8 cellular contexts compared by ENCODE assay signal in genomic region chr7:519429-519973, GRCh38. TPM values are rescaled to one million over a fixed set of nuclear protein-coding genes. Genes with fewer than 3 reads are reported as not detected.
A peak's percentile ranks its signal among the peaks of the same experiment; 100 is the strongest.
DNase-seq lines count a peak whose midpoint lies in the region; ATAC-seq, FAIRE-seq and TF ChIP-seq lines count a peak whose summit lies in the region.

Gene PDGFA, minus strand, starts transcription at chr7:519846. Its CDS starts 845 bp downstream, at chr7:519001.

- no peaks in the 10 kb centered on the region for H3F3A ChIP-seq in neural cell (ENCODE audit: insufficient read depth, low read length, poor library complexity, severe bottlenecking)

- H3K27ac Mint-ChIP-seq in activated T-cell treated with anti-CD3 and anti-CD28 coated beads, Interleukin-2, amount 50 U/mL, for 72 hours = no peak within 1 kb of the TSS

- H4K20me1 ChIP-seq in neural cell (ENCODE audit: insufficient read depth) = no peaks in the 10 kb centered on the region

- no peaks in the 10 kb centered on the region for H3K9me2 ChIP-seq in neural cell (ENCODE audit: insufficient read depth, low read length)

- H3K4me2 ChIP-seq in neural cell (ENCODE audit: low read length) = peak within 1 kb of the TSS; percentile 68

- TF ChIP-seq RAD21 in neural cell (conservative IDR thresholded peaks at IDR 0.05) = no peak

- no peaks in the 10 kb centered on the region for H3K79me2 ChIP-seq in neural cell (replicated peaks; ENCODE audit: insufficient read depth, low read length)

- H3K36me3 Mint-ChIP-seq in activated T-cell treated with anti-CD3 and anti-CD28 coated beads, Interleukin-2, amount 50 U/mL, for 72 hours (ENCODE audit: insufficient read depth in 2 of 2) = no peaks in the 10 kb centered on the region

- FAIRE-seq in HTR-8/SVneo (lab: Jason Lieb, UNC) = peak; percentile 36

- H3K4me3 Mint-ChIP-seq in activated T-cell treated with anti-CD3 and anti-CD28 coated beads, Interleukin-2, amount 50 U/mL, for 72 hours = peak within 1 kb of the TSS; percentile 85 to 90

- peak; percentile 47 to 50 for ATAC-seq in activated T-cell treated with anti-CD3 and anti-CD28 coated beads, Interleukin-2, amount 50 U/mL, for 72 hours (replicated peaks in 1 of 2)
- ATAC-seq in GM21528 (IDR thresholded peaks at IDR 0.05; ENCODE audit: low FRiP score, unreplicated experiment) (no peak), GM18498 (IDR thresholded peaks at IDR 0.05; ENCODE audit: unreplicated experiment) (no peak)

- no peak within 1 kb of the TSS for H3K27ac ChIP-seq in neural cell (ENCODE audit: low read length)

- peak within 1 kb of the TSS; percentile 63 for H3K9ac ChIP-seq in neural cell (ENCODE audit: low read length)

- H3K36me3 ChIP-seq in neural cell (ENCODE audit: insufficient read depth, low read length) = no peaks in the 10 kb centered on the region

- H2AFZ ChIP-seq in neural cell (ENCODE audit: low read depth, low read length) = no peak within 1 kb of the TSS

- H3K4me3 ChIP-seq in foreskin fibroblast (ENCODE audit: low read depth in 1 of 2, low read length in 2 of 2) = peak within 1 kb of the TSS; percentile 63 to 64
- H3K4me3 ChIP-seq in neural cell (ENCODE audit: low read length) = peak within 1 kb of the TSS; percentile 94

- H3K9me3 Mint-ChIP-seq in activated T-cell treated with anti-CD3 and anti-CD28 coated beads, Interleukin-2, amount 50 U/mL, for 72 hours = no peaks in the 10 kb centered on the region

- H3K27me3 ChIP-seq in neural cell (ENCODE audit: insufficient read depth, low read depth, low read length) = peaks cover 88% of the 10 kb centered on the region

- H3K27me3 Mint-ChIP-seq in activated T-cell treated with anti-CD3 and anti-CD28 coated beads, Interleukin-2, amount 50 U/mL, for 72 hours (ENCODE audit: low read depth) = peaks cover 16% of the 10 kb centered on the region

- H3K9me3 ChIP-seq in neural cell (ENCODE audit: low read length) = no peaks in the 10 kb centered on the region

- DNase-seq in EH (ENCODE audit: low read depth) (peak; percentile 72), HTR-8/SVneo (ENCODE audit: insufficient read length, low spot score) (no peak), foreskin fibroblast (peak; percentile 39 to 71), GM19240 (ENCODE audit: insufficient read length, low spot score) (no peak)
- peak; percentile 41 to 56 for DNase-seq in activated T-cell treated with anti-CD3 and anti-CD28 coated beads, Interleukin-2, amount 50 U/mL, for 72 hours

- no peak for TF ChIP-seq EP300 in neural cell (conservative IDR thresholded peaks at IDR 0.05; ENCODE audit: poor library complexity, severe bottlenecking)

- peaks cover 5% of the 10 kb centered on the region for H3K4me1 Mint-ChIP-seq in activated T-cell treated with anti-CD3 and anti-CD28 coated beads, Interleukin-2, amount 50 U/mL, for 72 hours (ENCODE audit: low read depth)

- TF ChIP-seq CTCF in foreskin fibroblast (IDR thresholded peaks at IDR 0.05; ENCODE audit: low read depth, low read length) = no peak
- no peak for TF ChIP-seq CTCF in neural cell (IDR thresholded peaks at IDR 0.05; ENCODE audit: poor library complexity, severe bottlenecking)

TF ChIP-seq in neural cell, 6 proteins besides CTCF, POLR2A, EP300 and RAD21:
- TF ChIP-seq TAF1 (IDR thresholded peaks at IDR 0.05; ENCODE audit: low read depth) (no peak), POLR2AphosphoS5 (IDR thresholded peaks at IDR 0.05) (no peak), EZH2 (IDR thresholded peaks at IDR 0.05; ENCODE audit: borderline replicate concordance, insufficient read depth, low read length, poor library complexity, severe bottlenecking) (no peak), MXI1 (conservative IDR thresholded peaks at IDR 0.05; ENCODE audit: poor library complexity, severe bottlenecking) (no peak), SMC3 (conservative IDR thresholded peaks at IDR 0.05; ENCODE audit: poor library complexity) (no peak)
- TF ChIP-seq, protein P1, sequence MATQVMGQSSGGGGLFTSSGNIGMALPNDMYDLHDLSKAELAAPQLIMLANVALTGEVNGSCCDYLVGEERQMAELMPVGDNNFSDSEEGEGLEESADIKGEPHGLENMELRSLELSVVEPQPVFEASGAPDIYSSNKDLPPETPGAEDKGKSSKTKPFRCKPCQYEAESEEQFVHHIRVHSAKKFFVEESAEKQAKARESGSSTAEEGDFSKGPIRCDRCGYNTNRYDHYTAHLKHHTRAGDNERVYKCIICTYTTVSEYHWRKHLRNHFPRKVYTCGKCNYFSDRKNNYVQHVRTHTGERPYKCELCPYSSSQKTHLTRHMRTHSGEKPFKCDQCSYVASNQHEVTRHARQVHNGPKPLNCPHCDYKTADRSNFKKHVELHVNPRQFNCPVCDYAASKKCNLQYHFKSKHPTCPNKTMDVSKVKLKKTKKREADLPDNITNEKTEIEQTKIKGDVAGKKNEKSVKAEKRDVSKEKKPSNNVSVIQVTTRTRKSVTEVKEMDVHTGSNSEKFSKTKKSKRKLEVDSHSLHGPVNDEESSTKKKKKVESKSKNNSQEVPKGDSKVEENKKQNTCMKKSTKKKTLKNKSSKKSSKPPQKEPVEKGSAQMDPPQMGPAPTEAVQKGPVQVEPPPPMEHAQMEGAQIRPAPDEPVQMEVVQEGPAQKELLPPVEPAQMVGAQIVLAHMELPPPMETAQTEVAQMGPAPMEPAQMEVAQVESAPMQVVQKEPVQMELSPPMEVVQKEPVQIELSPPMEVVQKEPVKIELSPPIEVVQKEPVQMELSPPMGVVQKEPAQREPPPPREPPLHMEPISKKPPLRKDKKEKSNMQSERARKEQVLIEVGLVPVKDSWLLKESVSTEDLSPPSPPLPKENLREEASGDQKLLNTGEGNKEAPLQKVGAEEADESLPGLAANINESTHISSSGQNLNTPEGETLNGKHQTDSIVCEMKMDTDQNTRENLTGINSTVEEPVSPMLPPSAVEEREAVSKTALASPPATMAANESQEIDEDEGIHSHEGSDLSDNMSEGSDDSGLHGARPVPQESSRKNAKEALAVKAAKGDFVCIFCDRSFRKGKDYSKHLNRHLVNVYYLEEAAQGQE (IDR thresholded peaks at IDR 0.05; ENCODE audit: borderline replicate concordance) = no peak
TF ChIP-seq in neural cell: peak in this region for 0.

RNA-seq across cellular contexts. Expression of gene PDGFA, which starts in this region (rescaled TPM):
- 10 to 100 TPM in 1 of 2 donors, 1 to 10 TPM in 1; 10.0 to 16.0 TPM for total RNA-seq in activated T-cell treated with anti-CD3 and anti-CD28 coated beads, Interleukin-2, amount 50 U/mL, for 72 hours
- 4.1 and 5.4 TPM in 2 replicates for polyA plus RNA-seq in neural cell
- 6.5 and 7.8 TPM in 2 replicates for polyA minus RNA-seq in neural cell

Comparison
In these comparisons a context has a peak if more than half of its experiments do, and no peak if none do; other contexts are left out.
1. DNase-seq: peak in EH (single experiment), activated T-cell treated with anti-CD3 and anti-CD28 coated beads, Interleukin-2, amount 50 U/mL, for 72 hours (2 of 2) and foreskin fibroblast (2 of 2); none in HTR-8/SVneo (single experiment) and GM19240 (single experiment).
2. ATAC-seq: peak in activated T-cell treated with anti-CD3 and anti-CD28 coated beads, Interleukin-2, amount 50 U/mL, for 72 hours (2 of 2); none in GM21528 (single experiment) and GM18498 (single experiment).